ENCODE assay signal across 14 cellular contexts in genomic region chr16:67676939-67677338, GRCh38.
"Had no signal": no experiment of that assay in that cellular context is flagged by ENCODE, and none has a peak within 500 bp of the region (broad histone marks: within the 10 kb centered on the region; RNA-seq: fewer than 3 reads in every experiment).

No MANE protein-coding gene starts in this region.

- H3K4me3 Mint-ChIP-seq: activated CD4-positive, alpha-beta memory T cell treated with anti-CD3 and anti-CD28 coated beads, Interleukin-2, amount 10 ng/mL, durations not matched to agents 7 days and 5 days; activated naive CD4-positive, alpha-beta T cell treated with anti-CD3 and anti-CD28 coated beads, Interleukin-2, amount 10 ng/mL, durations not matched to agents 7 days and 5 days; activated T-cell treated with anti-CD3 and anti-CD28 coated beads, Interleukin-2, amount 50 U/mL, for 24 hours; T-helper 17 cell; WTC11 had no signal

- H3K9me3 ChIP-seq: pancreas, sigmoid colon, upper lobe of left lung had no signal

- H3K27me3 ChIP-seq: foreskin keratinocyte, neural progenitor cell, pancreas, sigmoid colon, upper lobe of left lung had no signal

- H3K36me3 ChIP-seq: neural progenitor cell, pancreas, sigmoid colon had no signal

- H3K4me1 Mint-ChIP-seq: WTC11 had no signal

- H3K36me3 Mint-ChIP-seq: naive B cell, WTC11 had no signal

- H2AFZ ChIP-seq: neural progenitor cell had no signal

- H3K27ac ChIP-seq: foreskin keratinocyte, neural progenitor cell, pancreas, sigmoid colon had no signal

- H3K9ac ChIP-seq: neural progenitor cell had no signal

- H3K27ac Mint-ChIP-seq: activated CD4-positive, alpha-beta memory T cell treated with anti-CD3 and anti-CD28 coated beads, Interleukin-2, amount 10 ng/mL, durations not matched to agents 7 days and 5 days; activated naive CD4-positive, alpha-beta T cell treated with anti-CD3 and anti-CD28 coated beads, Interleukin-2, amount 10 ng/mL, durations not matched to agents 7 days and 5 days; activated T-cell treated with anti-CD3 and anti-CD28 coated beads, Interleukin-2, amount 50 U/mL, for 24 hours; T-helper 17 cell had no signal

- DNase-seq: activated CD4-positive, alpha-beta memory T cell treated with anti-CD3 and anti-CD28 coated beads, Interleukin-2, amount 10 ng/mL, durations not matched to agents 7 days and 5 days; activated CD4-positive, alpha-beta T cell treated with anti-CD3 and anti-CD28 coated beads for 4 hours; activated naive CD4-positive, alpha-beta T cell treated with anti-CD3 and anti-CD28 coated beads, Interleukin-2, amount 10 ng/mL, durations not matched to agents 7 days and 5 days; activated T-cell treated with anti-CD3 and anti-CD28 coated beads, Interleukin-2, amount 50 U/mL, for 24 hours; naive B cell; pancreas; sigmoid colon; stimulated activated naive CD4-positive, alpha-beta T cell; substantia nigra; T-helper 17 cell; upper lobe of left lung had no signal

- H3K9me3 Mint-ChIP-seq: activated CD4-positive, alpha-beta memory T cell treated with anti-CD3 and anti-CD28 coated beads, Interleukin-2, amount 10 ng/mL, durations not matched to agents 7 days and 5 days; activated naive CD4-positive, alpha-beta T cell treated with anti-CD3 and anti-CD28 coated beads, Interleukin-2, amount 10 ng/mL, durations not matched to agents 7 days and 5 days; activated T-cell treated with anti-CD3 and anti-CD28 coated beads, Interleukin-2, amount 50 U/mL, for 24 hours; naive B cell; neural progenitor cell; WTC11 had no signal

- H3K4me3 ChIP-seq: neural progenitor cell, pancreas, sigmoid colon, upper lobe of left lung had no signal

- H3K4me1 ChIP-seq: neural progenitor cell had no signal

- H3K27me3 Mint-ChIP-seq: activated CD4-positive, alpha-beta memory T cell treated with anti-CD3 and anti-CD28 coated beads, Interleukin-2, amount 10 ng/mL, durations not matched to agents 7 days and 5 days; activated naive CD4-positive, alpha-beta T cell treated with anti-CD3 and anti-CD28 coated beads, Interleukin-2, amount 10 ng/mL, durations not matched to agents 7 days and 5 days; activated T-cell treated with anti-CD3 and anti-CD28 coated beads, Interleukin-2, amount 50 U/mL, for 24 hours; naive B cell; T-helper 17 cell had no signal

- H3K4me2 ChIP-seq: neural progenitor cell had no signal
